8 cellular contexts compared by ENCODE assay signal in genomic region chr2:102020596-102021170, GRCh38. TPM values are rescaled to one million over a fixed set of nuclear protein-coding genes. Genes with fewer than 3 reads are reported as not detected.
DNase-seq lines count a peak whose midpoint lies in the region; ATAC-seq and TF ChIP-seq lines count a peak whose summit lies in the region.

No MANE protein-coding gene starts in this region.

- no peaks in the 10 kb centered on the region for H3K36me3 ChIP-seq in SK-N-SH (replicated peaks in 1 of 2; ENCODE audit: control insufficient read depth in 1 of 2, insufficient read depth in 2 of 2, low read length in 1 of 2)
- H3K36me3 ChIP-seq in parathyroid adenoma (ENCODE audit: control insufficient read depth, insufficient read depth, low read length): no peaks in the 10 kb centered on the region
- H3K36me3 ChIP-seq in tibial nerve: no peaks in the 10 kb centered on the region

- no peak overlapping the region for H3K27ac ChIP-seq in SK-N-SH (ENCODE audit: low read depth in 2 of 2, low read length in 1 of 2)
- H3K27ac ChIP-seq in parathyroid adenoma: no peak overlapping the region
- H3K27ac ChIP-seq in tibial nerve: peak overlapping the region in 1 of 4 donors; percentile 71

- no peaks in the 10 kb centered on the region for H3K9me2 ChIP-seq in SK-N-SH

- H4K20me1 ChIP-seq in SK-N-SH (ENCODE audit: insufficient read depth): no peaks in the 10 kb centered on the region

- no peaks in the 10 kb centered on the region for H3F3A ChIP-seq in SK-N-SH (replicated peaks; ENCODE audit: insufficient read depth)

- POLR2A ChIA-PET in SK-N-SH (lab: Yijun Ruan, JAX): interaction anchor here (1.3 kb wide), 1 partner anchor 220 kb away, joined by 3 read pairs; no protein-coding TSS in a partner anchor

- H2AFZ ChIP-seq in SK-N-SH (ENCODE audit: low read depth) (no peak overlapping the region), parathyroid adenoma (peak overlapping the region; percentile 71)

- H3K9me3 ChIP-seq in SK-N-SH: no peaks in the 10 kb centered on the region
- H3K9me3 ChIP-seq in parathyroid adenoma (ENCODE audit: control insufficient read depth, low read length): no peaks in the 10 kb centered on the region
- H3K9me3 ChIP-seq in tibial nerve: no peaks in the 10 kb centered on the region

- TF ChIP-seq CTCF in SK-N-SH (IDR thresholded peaks at IDR 0.05) (peak; percentile 96), parathyroid adenoma (IDR thresholded peaks at IDR 0.05) (peak; percentile 99), tibial nerve (IDR thresholded peaks at IDR 0.05) (peak; percentile 93 to 98 (median 97))

- no peak overlapping the region for H3K4me2 ChIP-seq in SK-N-SH
- H3K4me2 ChIP-seq in parathyroid adenoma (ENCODE audit: low read length): peak overlapping the region; percentile 31

- DNase-seq in COLO829 (ENCODE audit: low spot score) (peak; percentile 61), KG1 (lab: John Stamatoyannopoulos, UW) (peak; percentile 34), SK-N-SH (peak; percentile 81), glomerular endothelial cell (ENCODE audit: extremely low read depth, low read depth, low spot score) (peak; percentile 54), tibial nerve (ENCODE audit: low spot score in 2 of 2) (peak; percentile 84 to 94)
- peak; percentile 87 for DNase-seq in activated naive CD4-positive, alpha-beta T cell treated with Interleukin-2 at 50 U/mL for 16 hours

- no peaks in the 10 kb centered on the region for H3K4me1 ChIP-seq in SK-N-SH (ENCODE audit: control insufficient read depth in 1 of 2, insufficient read depth in 2 of 2, low read depth in 1 of 2, low read length in 1 of 2)
- peaks cover 19% of the 10 kb centered on the region for H3K4me1 ChIP-seq in parathyroid adenoma
- H3K4me1 ChIP-seq in tibial nerve: peaks cover 0 to 31% (median 0%) of the 10 kb centered on the region in 4 donors

- 17% methylated on average over 12 of the region's 18 CpGs for WGBS in SK-N-SH (ENCODE audit: low lambda C conversion rate)
- 9 to 20% methylated on average over 15 to 18 of the region's 18 CpGs for WGBS in tibial nerve, 2 donors

- TF ChIP-seq POLR2A in tibial nerve (IDR thresholded peaks at IDR 0.05): no peak

- no peak overlapping the region for H3K9ac ChIP-seq in SK-N-SH
- no peak overlapping the region for H3K9ac ChIP-seq in parathyroid adenoma

- peak; percentile 67 for ATAC-seq in GM21367 (IDR thresholded peaks at IDR 0.05; ENCODE audit: unreplicated experiment)

- H3K27me3 ChIP-seq in SK-N-SH (ENCODE audit: insufficient read depth): no peaks in the 10 kb centered on the region
- no peaks in the 10 kb centered on the region for H3K27me3 ChIP-seq in parathyroid adenoma (ENCODE audit: control insufficient read depth, insufficient read depth, low read length)
- H3K27me3 ChIP-seq in tibial nerve: no peaks in the 10 kb centered on the region

- TF ChIP-seq RAD21 in SK-N-SH (IDR thresholded peaks at IDR 0.05; ENCODE audit: low read length): peak; percentile 93

- H3K4me3 ChIP-seq in SK-N-SH (ENCODE audit: low read depth in 2 of 2, low read length in 1 of 2): no peak overlapping the region
- no peak overlapping the region for H3K4me3 ChIP-seq in parathyroid adenoma (ENCODE audit: low read depth, low read length)
- H3K4me3 ChIP-seq in tibial nerve: no peak overlapping the region

- CTCF ChIA-PET in SK-N-SH (lab: Yijun Ruan, JAX): interaction anchor here (0.6 to 3.9 kb wide), 74 partner anchors 8 to 818 kb away, joined by 3 to 159 read pairs (median 4); partner anchors contain the start of genes IL18R1 and IL1R1

- H3K79me2 ChIP-seq in SK-N-SH (ENCODE audit: insufficient read depth): no peaks in the 10 kb centered on the region
- H3K79me2 ChIP-seq in parathyroid adenoma: no peaks in the 10 kb centered on the region

- TF ChIP-seq EP300 in SK-N-SH (IDR thresholded peaks at IDR 0.05; ENCODE audit: borderline replicate concordance in 1 of 2, low read depth in 1 of 2, low read length in 1 of 2) (no peak), tibial nerve (IDR thresholded peaks at IDR 0.05) (peak in 1 of 2 donors; percentile 68)

TF ChIP-seq in SK-N-SH, 30 proteins besides CTCF, POLR2A, EP300 and RAD21:
- TF ChIP-seq SMC3 (IDR thresholded peaks at IDR 0.05; ENCODE audit: low read depth, low read length) (peak; percentile 98), NFIC (IDR thresholded peaks at IDR 0.05; ENCODE audit: borderline replicate concordance) (no peak), YY1 (IDR thresholded peaks at IDR 0.05; ENCODE audit: low read depth) (no peak)

RNA-seq across cellular contexts. Expression of gene IL1R2, which starts 28.9 kb away (rescaled TPM):
- 0.16 and 0.49 TPM in 2 replicates for polyA plus RNA-seq in SK-N-SH (2012; rRNA removed)
- polyA plus RNA-seq in SK-N-SH (2012; cell fraction: cytosol; rRNA removed): 0.31 and 0.36 TPM in 2 replicates
- polyA plus RNA-seq in SK-N-SH (2012; cell fraction: nucleus; rRNA removed): 0.09 and 0.12 TPM in 2 replicates
- total RNA-seq in glomerular endothelial cell (not detected in 2 replicates), tibial nerve (10 to 100 TPM in 1 of 4 donors, 1 to 10 TPM in 3; 3.6 to 17.7 (median 7.5) TPM)

Comparison
In these comparisons a context has a peak if more than half of its experiments do, and no peak if none do; other contexts are left out.
1. DNase-seq: peak in every context shown above with its lines; median percentile 89 in tibial nerve; 87 in activated naive CD4-positive, alpha-beta T cell treated with Interleukin-2 at 50 U/mL for 16 hours; 81 in SK-N-SH; 61 in COLO829; 54 in glomerular endothelial cell; 34 in KG1.